21 cellular contexts compared by ENCODE assay signal in the genomic region with DNA sequence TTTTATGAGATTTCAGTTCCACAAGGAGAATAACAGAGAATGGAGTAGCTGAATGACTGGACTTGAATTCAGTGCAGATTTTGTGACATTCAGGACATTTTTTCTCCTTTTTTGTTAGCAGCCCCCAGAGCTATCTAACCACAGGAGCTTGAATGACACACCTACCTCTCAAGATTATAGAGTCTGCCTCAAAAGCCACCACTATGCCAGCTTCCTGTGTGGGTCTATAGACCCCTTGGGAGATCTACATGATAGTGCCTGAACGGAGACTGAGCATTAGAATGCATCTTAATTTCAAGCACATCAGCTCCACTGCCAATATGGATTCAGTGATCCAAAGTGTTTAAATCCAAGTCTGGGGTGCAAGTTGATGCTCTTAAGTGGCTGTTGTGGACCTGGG.
DNase-seq lines count a peak whose midpoint lies in the region; ATAC-seq, FAIRE-seq and TF ChIP-seq lines count a peak whose summit lies in the region.
"Had no signal": no experiment of that assay in that cellular context is flagged by ENCODE, and none has a peak within 500 bp of the region (broad histone marks: within the 10 kb centered on the region; RNA-seq: fewer than 3 reads in every experiment).

No MANE protein-coding gene starts in this region.

- H3K4me3 ChIP-seq in BLaER1 treated with 17β-estradiol and CSF1 and Interleukin-3, amounts not matched to agents 10 nM and 100 nM, result no peak overlapping the region
- H3K4me3 ChIP-seq in Jurkat, Clone E6-1 (ENCODE audit: low read length), result no peak overlapping the region
- H3K4me3 ChIP-seq in NB4 (ENCODE audit: low read depth, low read length), result no peak overlapping the region
- H3K4me3 ChIP-seq: GM23338 had no signal

- no peaks in the 10 kb centered on the region for H3K36me3 ChIP-seq in BLaER1 treated with 17β-estradiol and CSF1 and Interleukin-3, amounts not matched to agents 10 nM and 100 nM
- H3K36me3 ChIP-seq: BE2C had no signal

- DNase-seq in Jurkat, Clone E6-1 (ENCODE audit: low read depth, low spot score), result peak; percentile 73
- DNase-seq in NB4 (ENCODE audit: low read depth) (peak; percentile 47), GM19239 (ENCODE audit: insufficient read length, low spot score) (no peak), NCI-H69 (lab: John Stamatoyannopoulos, UW) (no peak), G401 (ENCODE audit: low spot score) (no peak)
- DNase-seq: BE2C; Caco-2; CD4-positive, CD25-positive, alpha-beta regulatory T cell; CD8-positive, alpha-beta T cell; DMS153; EL; GF-D8; H9 had no signal

- H3K4me1 ChIP-seq in BLaER1 treated with 17β-estradiol and CSF1 and Interleukin-3, amounts not matched to agents 10 nM and 100 nM, result peaks cover 6 to 19% (median 10%) of the 10 kb centered on the region in 10 experiments; a peak in 18 of 20 replicates
- H3K4me1 ChIP-seq: BE2C had no signal

- H3K36me3 Mint-ChIP-seq in dendritic cell treated with granulocyte-macrophage colony-stimulating factor and Interleukin-4, amounts not matched to agents 40 ng/mL and 50 ng/mL, for 4 days (ENCODE audit: low read depth), result peaks cover 7% of the 10 kb centered on the region
- H3K36me3 Mint-ChIP-seq: CD4-positive, CD25-positive, alpha-beta regulatory T cell; CD8-positive, alpha-beta T cell had no signal

- no peak for FAIRE-seq in GM19239 (lab: Jason Lieb, UNC)
- FAIRE-seq: GM12891, GM18507 had no signal

- H3K9me3 ChIP-seq in BLaER1 treated with 17β-estradiol and CSF1 and Interleukin-3, amounts not matched to agents 10 nM and 100 nM (replicated peaks in 1 of 11), result peaks cover 21 to 38% (median 25%) of the 10 kb centered on the region in 11 experiments
- H3K9me3 ChIP-seq: BE2C had no signal

- no peak for TF ChIP-seq POLR2A in NB4 (IDR thresholded peaks at IDR 0.05; ENCODE audit: extremely low read depth, insufficient read length)

- TF ChIP-seq CTCF in NB4 (IDR thresholded peaks at IDR 0.05; ENCODE audit: low read depth, low read length), result no peak

- intact Hi-C loops in dendritic cell treated with granulocyte-macrophage colony-stimulating factor and Interleukin-4, amounts not matched to agents 40 ng/mL and 50 ng/mL, for 4 days (cut with micrococcal nuclease), result no loop called here

- no peak overlapping the region for H3K4me3 Mint-ChIP-seq in dendritic cell treated with granulocyte-macrophage colony-stimulating factor and Interleukin-4, amounts not matched to agents 40 ng/mL and 50 ng/mL, for 4 days
- H3K4me3 Mint-ChIP-seq: CD8-positive, alpha-beta T cell; GM23338; H9 had no signal

- no peak overlapping the region for H3K27ac ChIP-seq in BLaER1 treated with 17β-estradiol and CSF1 and Interleukin-3, amounts not matched to agents 10 nM and 100 nM
- H3K27ac ChIP-seq: C4-2B had no signal

- H3K27me3 ChIP-seq in BLaER1 treated with 17β-estradiol and CSF1 and Interleukin-3, amounts not matched to agents 10 nM and 100 nM, result no peaks in the 10 kb centered on the region
- H3K27me3 ChIP-seq: BE2C had no signal

- no peaks in the 10 kb centered on the region for H3K27me3 Mint-ChIP-seq in dendritic cell treated with granulocyte-macrophage colony-stimulating factor and Interleukin-4, amounts not matched to agents 40 ng/mL and 50 ng/mL, for 4 days

- H4K20me1 ChIP-seq in BLaER1 treated with 17β-estradiol and CSF1 and Interleukin-3, amounts not matched to agents 10 nM and 100 nM, result no peaks in the 10 kb centered on the region

- peaks cover 27% of the 10 kb centered on the region for H3K4me1 Mint-ChIP-seq in dendritic cell treated with granulocyte-macrophage colony-stimulating factor and Interleukin-4, amounts not matched to agents 40 ng/mL and 50 ng/mL, for 4 days (ENCODE audit: low read depth)

- peaks cover 15% of the 10 kb centered on the region for H3K9me3 Mint-ChIP-seq in dendritic cell treated with granulocyte-macrophage colony-stimulating factor and Interleukin-4, amounts not matched to agents 40 ng/mL and 50 ng/mL, for 4 days

- H3K4me2 ChIP-seq in BLaER1 treated with 17β-estradiol and CSF1 and Interleukin-3, amounts not matched to agents 10 nM and 100 nM, result peak overlapping the region in 7 of 11 experiments; percentile 7 to 62 (median 46); a peak in 11 of 22 replicates

- H3K9ac ChIP-seq in BLaER1 treated with 17β-estradiol and CSF1 and Interleukin-3, amounts not matched to agents 10 nM and 100 nM, result no peak overlapping the region

- peak overlapping the region; percentile 76 for H3K27ac Mint-ChIP-seq in dendritic cell treated with granulocyte-macrophage colony-stimulating factor and Interleukin-4, amounts not matched to agents 40 ng/mL and 50 ng/mL, for 4 days
- H3K27ac Mint-ChIP-seq: CD4-positive, CD25-positive, alpha-beta regulatory T cell; CD8-positive, alpha-beta T cell; GM23338 had no signal

- ATAC-seq in GM18520 (IDR thresholded peaks at IDR 0.05; ENCODE audit: unreplicated experiment), result no peak
- ATAC-seq: CD8-positive, alpha-beta T cell; GM23338; HCT116 had no signal

- in situ Hi-C loops in G401 (cut with HindIII; ENCODE audit: low sequenced_read_pairs), result no loop called here

Comparison
In these comparisons a context has a peak if more than half of its experiments do, and no peak if none do; other contexts are left out.
1. DNase-seq: peak in Jurkat, Clone E6-1 (single experiment) and NB4 (single experiment); none in GM19239 (single experiment), NCI-H69 (single experiment) and G401 (single experiment).